In genomic region chr3:155647988-155648591, GRCh38 we compare ENCODE assay signal across 17 cellular contexts.
DNase-seq lines count a peak whose midpoint lies in the region; ATAC-seq, FAIRE-seq and TF ChIP-seq lines count a peak whose summit lies in the region.
"Had no signal": no experiment of that assay in that cellular context is flagged by ENCODE, and none has a peak within 500 bp of the region (broad histone marks: within the 10 kb centered on the region; RNA-seq: fewer than 3 reads in every experiment).

No MANE protein-coding gene starts in this region.

- ATAC-seq in A549 (no peak), GM18861 (IDR thresholded peaks at IDR 0.05; ENCODE audit: unreplicated experiment) (no peak)
- ATAC-seq: Panc1 had no signal

- no peak overlapping the region for H3K27ac ChIP-seq in A549
- no peak overlapping the region for H3K27ac ChIP-seq in CD4-positive, alpha-beta memory T cell (ENCODE audit: low read depth, low read length)
- H3K27ac ChIP-seq: BLaER1 had no signal

- 82% methylated on average over 6 of the region's 6 CpGs for WGBS in A549 (ENCODE audit: missing lambda C conversion rate)

- CTCF ChIA-PET in A549 (lab: Yijun Ruan, JAX): interaction anchor here (0.9 kb wide), 1 partner anchor 14 kb away, joined by 3 read pairs; no protein-coding TSS in a partner anchor
- CTCF ChIA-PET in CD4-positive, alpha-beta memory T cell (lab: Charles Lee; ENCODE audit: partially characterized antibody): no interaction called here

- H3K4me2 ChIP-seq in A549: no peak overlapping the region
- H3K4me2 ChIP-seq: BLaER1 had no signal

- H3K27me3 Mint-ChIP-seq in brain (no peaks in the 10 kb centered on the region), nephron (ENCODE audit: low read depth) (no peaks in the 10 kb centered on the region)
- no peaks in the 10 kb centered on the region for H3K27me3 Mint-ChIP-seq in activated T-cell treated with anti-CD3 and anti-CD28 coated beads, Interleukin-2, amount 50 U/mL, for 24 hours
- H3K27me3 Mint-ChIP-seq in CD4-positive, alpha-beta memory T cell: peaks cover 0 to 2% of the 10 kb centered on the region in 2 donors

- no peaks in the 10 kb centered on the region for H3K27me3 ChIP-seq in HAP-1 (ENCODE audit: low read depth)
- no peaks in the 10 kb centered on the region for H3K27me3 ChIP-seq in CD4-positive, alpha-beta memory T cell (ENCODE audit: insufficient read depth, low read length)
- H3K27me3 ChIP-seq: BLaER1 had no signal

- H3K27ac Mint-ChIP-seq in brain: peak overlapping the region in 3 of 5 experiments; percentile 2 to 18 (median 6)
- H3K27ac Mint-ChIP-seq in nephron: peak overlapping the region; percentile 7 to 75 (median 19)
- no peak overlapping the region for H3K27ac Mint-ChIP-seq in activated T-cell treated with anti-CD3 and anti-CD28 coated beads, Interleukin-2, amount 50 U/mL, for 24 hours
- no peak overlapping the region for H3K27ac Mint-ChIP-seq in CD4-positive, alpha-beta memory T cell
- H3K27ac Mint-ChIP-seq: CD8-positive, alpha-beta memory T cell had no signal

- peak; percentile 46 for FAIRE-seq in A549 (lab: Jason Lieb, UNC)
- FAIRE-seq: GM19239 had no signal

- no peak for TF ChIP-seq CTCF in A549 (IDR thresholded peaks at IDR 0.05)
- TF ChIP-seq CTCF in brain (conservative IDR thresholded peaks at IDR 0.05): no peak
- no peak for TF ChIP-seq CTCF in nephron (IDR thresholded peaks at IDR 0.05; ENCODE audit: unreplicated experiment in 3 of 3)

- intact Hi-C loops in CD4-positive, alpha-beta memory T cell (cut with micrococcal nuclease): no loop called here

- H3K4me1 Mint-ChIP-seq in brain (peaks cover 18% of the 10 kb centered on the region), nephron (peaks cover 7% of the 10 kb centered on the region)
- H3K4me1 Mint-ChIP-seq in activated T-cell treated with anti-CD3 and anti-CD28 coated beads, Interleukin-2, amount 50 U/mL, for 24 hours (ENCODE audit: low read depth): no peaks in the 10 kb centered on the region
- H3K4me1 Mint-ChIP-seq in CD4-positive, alpha-beta memory T cell: no peaks in the 10 kb centered on the region
- H3K4me1 Mint-ChIP-seq: CD8-positive, alpha-beta memory T cell had no signal

- in situ Hi-C loops in HAP-1 (cut with MboI; ENCODE audit: low sequenced_read_pairs): no loop called here

- H3K9me3 Mint-ChIP-seq in brain: peaks cover 0 to 4% (median 0%) of the 10 kb centered on the region in 5 experiments
- no peaks in the 10 kb centered on the region for H3K9me3 Mint-ChIP-seq in nephron
- no peaks in the 10 kb centered on the region for H3K9me3 Mint-ChIP-seq in activated T-cell treated with anti-CD3 and anti-CD28 coated beads, Interleukin-2, amount 50 U/mL, for 24 hours
- no peaks in the 10 kb centered on the region for H3K9me3 Mint-ChIP-seq in CD4-positive, alpha-beta memory T cell
- H3K9me3 Mint-ChIP-seq: CD8-positive, alpha-beta memory T cell had no signal

- POLR2A ChIA-PET in A549 (lab: Yijun Ruan, JAX): no interaction called here
- POLR2A ChIA-PET in CD4-positive, alpha-beta memory T cell (lab: Charles Lee; ENCODE audit: partially characterized antibody): no interaction called here

- H3K4me3 Mint-ChIP-seq in brain (no peak overlapping the region), nephron (no peak overlapping the region)
- no peak overlapping the region for H3K4me3 Mint-ChIP-seq in activated T-cell treated with anti-CD3 and anti-CD28 coated beads, Interleukin-2, amount 50 U/mL, for 24 hours
- no peak overlapping the region for H3K4me3 Mint-ChIP-seq in CD4-positive, alpha-beta memory T cell
- H3K4me3 Mint-ChIP-seq: CD8-positive, alpha-beta memory T cell had no signal

- no peaks in the 10 kb centered on the region for H3K36me3 ChIP-seq in HAP-1 (replicated peaks)
- H3K36me3 ChIP-seq in CD4-positive, alpha-beta memory T cell (ENCODE audit: insufficient read depth, low read length): no peaks in the 10 kb centered on the region
- H3K36me3 ChIP-seq: BLaER1 had no signal

- no peak for TF ChIP-seq POLR2A in A549 (IDR thresholded peaks at IDR 0.05; ENCODE audit: low read length)

- no peaks in the 10 kb centered on the region for H3K36me3 Mint-ChIP-seq in brain
- H3K36me3 Mint-ChIP-seq in nephron (ENCODE audit: low read depth): no peaks in the 10 kb centered on the region
- H3K36me3 Mint-ChIP-seq in activated T-cell treated with anti-CD3 and anti-CD28 coated beads, Interleukin-2, amount 50 U/mL, for 24 hours (ENCODE audit: low read depth): no peaks in the 10 kb centered on the region
- no peaks in the 10 kb centered on the region for H3K36me3 Mint-ChIP-seq in CD4-positive, alpha-beta memory T cell
- H3K36me3 Mint-ChIP-seq: CD8-positive, alpha-beta memory T cell had no signal

- TF ChIP-seq RAD21 in A549 (conservative IDR thresholded peaks at IDR 0.05 in 1 of 2, IDR thresholded peaks at IDR 0.05 in 1 of 2): no peak

- no peak for DNase-seq in A549 (ENCODE audit: low read depth in 1 of 2, low spot score in 1 of 2)
- DNase-seq in HAP-1 (ENCODE audit: low spot score in 2 of 2): peak; percentile 7 to 20
- DNase-seq in activated CD8-positive, alpha-beta memory T cell treated with anti-CD3 and anti-CD28 coated beads for 24 hours: no peak
- no peak for DNase-seq in activated T-cell treated with anti-CD3 and anti-CD28 coated beads, Interleukin-2, amount 50 U/mL, for 24 hours
- DNase-seq in CD4-positive, alpha-beta memory T cell: no peak
- DNase-seq: 8988T; CD8-positive, alpha-beta memory T cell; KG1; NCI-H1436 treated with DMSO at 0.1 percent for 48 hours; NCI-H2081; NCI-H510A had no signal

- H3K9me3 ChIP-seq in A549: no peaks in the 10 kb centered on the region
- no peaks in the 10 kb centered on the region for H3K9me3 ChIP-seq in HAP-1
- no peaks in the 10 kb centered on the region for H3K9me3 ChIP-seq in CD4-positive, alpha-beta memory T cell (ENCODE audit: control insufficient read depth in 1 of 2, low read length in 2 of 2)
- H3K9me3 ChIP-seq: BLaER1 had no signal

- TF ChIP-seq EP300 in A549 (IDR thresholded peaks at IDR 0.05): no peak

- H3K4me3 ChIP-seq in A549: no peak overlapping the region
- no peak overlapping the region for H3K4me3 ChIP-seq in HAP-1
- H3K4me3 ChIP-seq in CD4-positive, alpha-beta memory T cell (ENCODE audit: low read length in 2 of 2): no peak overlapping the region
- H3K4me3 ChIP-seq: BLaER1 had no signal

- peaks cover 20% of the 10 kb centered on the region; the same call in 2 of the 3 replicates for H3K4me1 ChIP-seq in A549
- H3K4me1 ChIP-seq in HAP-1: peaks cover 6% of the 10 kb centered on the region
- no peaks in the 10 kb centered on the region for H3K4me1 ChIP-seq in CD4-positive, alpha-beta memory T cell (ENCODE audit: insufficient read depth, low read length)
- H3K4me1 ChIP-seq: BLaER1 had no signal

TF ChIP-seq in A549, 52 proteins besides CTCF, POLR2A, EP300 and RAD21:
- TF ChIP-seq PHF8 (IDR thresholded peaks at IDR 0.05; ENCODE audit: borderline replicate concordance, low read depth) (no peak), CHD4 (IDR thresholded peaks at IDR 0.05; ENCODE audit: borderline replicate concordance) (no peak), USF2 (IDR thresholded peaks at IDR 0.05) (no peak), RFX5 (IDR thresholded peaks at IDR 0.05) (no peak), BHLHE40 (IDR thresholded peaks at IDR 0.05; ENCODE audit: low read depth, low read length) (no peak), BCL3 (IDR thresholded peaks at IDR 0.05) (no peak), FOXS1 (CRISPR knock-in tag; IDR thresholded peaks at IDR 0.05) (no peak), ESRRA (IDR thresholded peaks at IDR 0.05; ENCODE audit: borderline replicate concordance, low read length) (no peak)
TF ChIP-seq in A549: peak in this region for 0.

Comparison
In these comparisons a context has a peak if more than half of its experiments do, and no peak if none do; other contexts are left out.
1. DNase-seq: peak in HAP-1 (2 of 2); none in A549 (0 of 2), activated CD8-positive, alpha-beta memory T cell treated with anti-CD3 and anti-CD28 coated beads for 24 hours (single experiment), activated T-cell treated with anti-CD3 and anti-CD28 coated beads, Interleukin-2, amount 50 U/mL, for 24 hours (single experiment) and CD4-positive, alpha-beta memory T cell (0 of 5).
2. H3K27ac Mint-ChIP-seq: peak in brain (3 of 5) and nephron (3 of 3); none in activated T-cell treated with anti-CD3 and anti-CD28 coated beads, Interleukin-2, amount 50 U/mL, for 24 hours (single experiment) and CD4-positive, alpha-beta memory T cell (0 of 7).